Comparison of ENCODE assay signal across 8 cellular contexts in the genomic region with DNA sequence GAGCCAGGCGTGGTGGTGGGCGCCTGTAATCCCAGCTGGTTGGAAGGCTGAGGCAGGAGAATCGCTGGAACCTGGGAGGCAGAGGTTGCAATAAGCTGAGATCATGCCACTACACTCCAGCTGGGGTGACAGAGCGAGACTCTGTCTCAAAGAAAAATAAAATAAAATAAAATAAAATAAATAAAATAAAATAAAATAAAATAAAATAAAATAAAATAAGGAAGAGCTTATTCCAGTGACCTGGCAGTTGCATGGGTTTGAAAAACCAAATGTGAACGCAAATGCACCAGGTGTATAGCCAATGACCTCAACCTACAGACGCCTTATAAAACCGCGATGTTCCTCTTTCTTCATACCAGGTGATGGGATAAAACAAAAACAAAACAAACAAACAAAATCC.
"Had no signal": no experiment of that assay in that cellular context is flagged by ENCODE, and none has a peak within 500 bp of the region (broad histone marks: within the 10 kb centered on the region; RNA-seq: fewer than 3 reads in every experiment).

No MANE protein-coding gene starts in this region.

- ATAC-seq: GM12878 had no signal

- FAIRE-seq: G401.6, GM12878, GM12891, GM12892, GM18507, GM19239 had no signal

- DNase-seq: GDM1, GF-D8 had no signal

- H3K4me3 ChIP-seq: GM12878 had no signal
